Comparison of ENCODE assay signal across 31 cellular contexts in genomic region chr1:34974626-34975025, GRCh38. TPM values are rescaled to one million over a fixed set of nuclear protein-coding genes. Genes with fewer than 3 reads are reported as not detected.
"Had no signal": no experiment of that assay in that cellular context is flagged by ENCODE, and none has a peak within 500 bp of the region (broad histone marks: within the 10 kb centered on the region; RNA-seq: fewer than 3 reads in every experiment).

No MANE protein-coding gene starts in this region.

- H3K9me3 Mint-ChIP-seq: activated B cell treated with CpG ODN at 0.5 μM for 24 hours; activated CD8-positive, alpha-beta T cell treated with anti-CD3 and anti-CD28 coated beads for 36 hours; activated naive CD8-positive, alpha-beta T cell treated with anti-CD3 and anti-CD28 coated beads, Interleukin-2, amount 10 ng/mL, durations not matched to agents 7 days and 5 days; activated T-cell treated with anti-CD3 and anti-CD28 coated beads, Interleukin-2, amount 50 U/mL, for 4 hours; activated T-helper 17 cell treated with anti-CD3 and anti-CD28 coated beads, Interleukin-2, amount 50 U/mL, for 72 hours; T-helper 1 cell treated with Interleukin-12 subunit alpha and Interleukin-12 subunit beta and Interleukin-4 antibody, amounts not matched to agents 30 μg/mL and 1 μg/mL, for 36 hours; T-helper 2 cell treated with Interferon-gamma antibody and Interleukin-4, amounts not matched to agents 5 μg/mL and 100 μg/mL, for 36 hours had no signal

- H3K27me3 ChIP-seq: ascending aorta, breast epithelium, cardiac muscle cell, colonic mucosa, esophagus squamous epithelium, gastroesophageal sphincter had no signal

- H3K4me3 Mint-ChIP-seq: activated B cell treated with CpG ODN at 0.5 μM for 24 hours; activated CD8-positive, alpha-beta T cell treated with anti-CD3 and anti-CD28 coated beads for 36 hours; activated naive CD8-positive, alpha-beta T cell treated with anti-CD3 and anti-CD28 coated beads, Interleukin-2, amount 10 ng/mL, durations not matched to agents 7 days and 5 days; activated T-cell treated with anti-CD3 and anti-CD28 coated beads, Interleukin-2, amount 50 U/mL, for 4 hours; activated T-helper 17 cell treated with anti-CD3 and anti-CD28 coated beads, Interleukin-2, amount 50 U/mL, for 72 hours; brain; T-cell; T-helper 1 cell treated with Interleukin-12 subunit alpha and Interleukin-12 subunit beta and Interleukin-4 antibody, amounts not matched to agents 30 μg/mL and 1 μg/mL, for 36 hours; T-helper 2 cell treated with Interferon-gamma antibody and Interleukin-4, amounts not matched to agents 5 μg/mL and 100 μg/mL, for 36 hours had no signal

- H3K27ac Mint-ChIP-seq: activated B cell treated with CpG ODN at 0.5 μM for 24 hours; activated CD8-positive, alpha-beta T cell treated with anti-CD3 and anti-CD28 coated beads for 36 hours; activated naive CD8-positive, alpha-beta T cell treated with anti-CD3 and anti-CD28 coated beads, Interleukin-2, amount 10 ng/mL, durations not matched to agents 7 days and 5 days; activated T-helper 17 cell treated with anti-CD3 and anti-CD28 coated beads, Interleukin-2, amount 50 U/mL, for 72 hours; brain; T-helper 1 cell treated with Interleukin-12 subunit alpha and Interleukin-12 subunit beta and Interleukin-4 antibody, amounts not matched to agents 30 μg/mL and 1 μg/mL, for 36 hours; T-helper 2 cell treated with Interferon-gamma antibody and Interleukin-4, amounts not matched to agents 5 μg/mL and 100 μg/mL, for 36 hours had no signal

- H3K27me3 Mint-ChIP-seq: activated B cell treated with CpG ODN at 0.5 μM for 24 hours; activated CD8-positive, alpha-beta T cell treated with anti-CD3 and anti-CD28 coated beads for 36 hours; activated naive CD8-positive, alpha-beta T cell treated with anti-CD3 and anti-CD28 coated beads, Interleukin-2, amount 10 ng/mL, durations not matched to agents 7 days and 5 days; activated T-helper 17 cell treated with anti-CD3 and anti-CD28 coated beads, Interleukin-2, amount 50 U/mL, for 72 hours; T-cell had no signal

- H3K4me3 ChIP-seq: ascending aorta, breast epithelium, cardiac muscle cell, colonic mucosa, esophagus squamous epithelium, gastroesophageal sphincter had no signal

- H3K36me3 ChIP-seq: breast epithelium, cardiac muscle cell, colonic mucosa, WERI-Rb-1 had no signal

- DNase-seq: activated B cell treated with CpG ODN at 0.5 μM for 24 hours; activated CD4-positive, alpha-beta T cell treated with anti-CD3 and anti-CD28 coated beads for 48 hours; activated CD4-positive, alpha-beta T cell treated with anti-CD3 and anti-CD28 coated beads, Interleukin-2, amount 50 U/mL, for 1 hour; activated CD4-positive, alpha-beta T cell treated with anti-CD3 and anti-CD28 coated beads, Interleukin-2, amount 50 U/mL, for 48 hours; activated CD8-positive, alpha-beta memory T cell treated with anti-CD3 and anti-CD28 coated beads for 24 hours; activated CD8-positive, alpha-beta T cell treated with anti-CD3 and anti-CD28 coated beads for 36 hours; activated effector memory CD4-positive, alpha-beta T cell treated with Interleukin-2 at 50 U/mL for 16 hours; activated gamma-delta T cell treated with Interleukin-2 at 50 U/mL for 16 hours; activated naive CD4-positive, alpha-beta T cell treated with anti-CD3 and anti-CD28 coated beads, Interleukin-2, amount 50 U/mL, for 16 hours; activated naive CD4-positive, alpha-beta T cell treated with Interleukin-2 at 50 U/mL for 16 hours; activated naive CD8-positive, alpha-beta T cell treated with anti-CD3 and anti-CD28 coated beads, Interleukin-2, amount 10 ng/mL, durations not matched to agents 7 days and 5 days; activated T-cell treated with anti-CD3 and anti-CD28 coated beads, Interleukin-2, amount 50 U/mL, for 4 hours; central memory CD4-positive, alpha-beta T cell; cerebellar nuclear complex; colonic mucosa; effector CD8-positive, alpha-beta T cell; esophagus squamous epithelium; foreskin melanocyte; T-cell; T1000; WERI-Rb-1 had no signal

- ATAC-seq: activated CD4-positive, CD25-positive, alpha-beta regulatory T cell treated with anti-CD3 and anti-CD28 coated beads, Interleukin-2, amount 50 U/mL, for 24 hours; activated CD8-positive, alpha-beta T cell treated with anti-CD3 and anti-CD28 coated beads for 36 hours; activated T-cell treated with anti-CD3 and anti-CD28 coated beads, Interleukin-2, amount 50 U/mL, for 4 hours; activated T-helper 17 cell treated with anti-CD3 and anti-CD28 coated beads, Interleukin-2, amount 50 U/mL, for 72 hours; gastroesophageal sphincter; T-cell had no signal

RNA-seq across cellular contexts. Expression of gene DLGAP3, which starts 45.2 kb away (rescaled TPM):
- total RNA-seq: ascending aorta, fibroblast of lung had no signal
- polyA plus RNA-seq: fibroblast of lung had no signal
